22 cellular contexts compared by ENCODE assay signal in the genomic region with DNA sequence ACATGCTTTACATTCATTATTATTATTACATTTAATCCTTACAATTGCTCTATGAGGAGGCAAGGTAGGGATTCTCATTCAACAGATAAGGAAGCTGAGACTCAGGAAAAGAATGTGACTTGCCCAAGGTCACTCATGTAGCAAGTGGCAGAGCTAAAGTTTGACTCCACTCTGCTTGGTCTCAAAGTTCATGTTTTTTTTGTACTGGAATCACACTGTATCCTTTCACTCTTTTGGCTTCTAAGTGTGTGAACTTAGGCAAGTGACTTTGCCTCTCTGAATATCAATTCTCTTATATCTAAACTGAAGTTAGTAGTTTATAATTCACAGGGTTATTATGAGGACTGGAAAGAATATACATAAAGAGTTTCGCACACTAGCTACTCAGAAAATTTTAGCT.
A peak's percentile ranks its signal among the peaks of the same experiment; 100 is the strongest.
DNase-seq lines count a peak whose midpoint lies in the region; ATAC-seq, FAIRE-seq and TF ChIP-seq lines count a peak whose summit lies in the region.
"Had no signal": no experiment of that assay in that cellular context is flagged by ENCODE, and none has a peak within 500 bp of the region (broad histone marks: within the 10 kb centered on the region; RNA-seq: fewer than 3 reads in every experiment).

No MANE protein-coding gene starts in this region.

- TF ChIP-seq POLR2A in testis (IDR thresholded peaks at IDR 0.05), result no peak

- peaks cover 0 to 2% (median 0%) of the 10 kb centered on the region in 4 donors for H3K9me3 ChIP-seq in liver (ENCODE audit: control insufficient read depth in 4 of 4, low read length in 3 of 4)
- no peaks in the 10 kb centered on the region for H3K9me3 ChIP-seq in testis
- H3K9me3 ChIP-seq: A549, Caco-2 had no signal

- H3K4me3 ChIP-seq in liver (ENCODE audit: low read depth in 1 of 3, low read length in 3 of 3) (no peak overlapping the region), testis (no peak overlapping the region)
- H3K4me3 ChIP-seq: A549; BLaER1 treated with 17β-estradiol and CSF1 and Interleukin-3, amounts not matched to agents 10 nM and 100 nM had no signal

- TF ChIP-seq CTCF in liver (IDR thresholded peaks at IDR 0.05; ENCODE audit: low read depth, low read length, missing input control) (no peak), testis (IDR thresholded peaks at IDR 0.05) (no peak)

- WGBS in liver, result 58% methylated on average over 1 of the region's 1 CpG
- WGBS in testis, 2 donors, result 68 to 70% methylated on average over 1 of the region's 1 CpG

- DNase-seq in left lobe of liver (ENCODE audit: low spot score) (no peak), testis (peak; percentile 16), head of caudate nucleus (no peak)
- DNase-seq: AML-193; Caco-2; Calu3; CD4-positive, alpha-beta T cell; CD8-positive, alpha-beta T cell; DMS79 treated with DMSO at 0.1 percent for 48 hours; GF-D8 had no signal

- intact Hi-C loops in testis (cut with DNase I; ENCODE audit: low total_unique reads), result no loop called here
- intact Hi-C loops in head of caudate nucleus (cut with DNase I), result no loop called here

- TF ChIP-seq RAD21 in liver (IDR thresholded peaks at IDR 0.05), result peak in 1 of 2 donors; percentile 26

- no peaks in the 10 kb centered on the region for H3K27me3 ChIP-seq in liver (ENCODE audit: control insufficient read depth in 4 of 4, insufficient read depth in 4 of 4, low read length in 3 of 4)
- no peaks in the 10 kb centered on the region for H3K27me3 ChIP-seq in testis

- FAIRE-seq in colon (lab: Jason Lieb, UNC), result peak; percentile 96
- FAIRE-seq: D721Med, G401.6, GM12891, GM19239 had no signal

- H3K36me3 ChIP-seq in liver (ENCODE audit: control insufficient read depth in 4 of 4, insufficient read depth in 3 of 4, low read depth in 1 of 4, low read length in 3 of 4), result no peaks in the 10 kb centered on the region
- H3K36me3 ChIP-seq in testis (ENCODE audit: low read depth, missing control alignments), result no peaks in the 10 kb centered on the region
- H3K36me3 ChIP-seq: BLaER1 treated with 17β-estradiol and CSF1 and Interleukin-3, amounts not matched to agents 10 nM and 100 nM had no signal

- ATAC-seq in left lobe of liver, result peak; percentile 82
- no peak for ATAC-seq in HG03354 (IDR thresholded peaks at IDR 0.05; ENCODE audit: poor library complexity, severe bottlenecking, unreplicated experiment)
- no peak for ATAC-seq in GM21723 (IDR thresholded peaks at IDR 0.05; ENCODE audit: unreplicated experiment)
- ATAC-seq: A549; CD8-positive, alpha-beta T cell had no signal

- peaks cover 0 to 14% (median 2%) of the 10 kb centered on the region in 4 donors for H3K4me1 ChIP-seq in liver (ENCODE audit: control insufficient read depth in 4 of 4, insufficient read depth in 4 of 4, low read length in 3 of 4)
- no peaks in the 10 kb centered on the region for H3K4me1 ChIP-seq in testis
- H3K4me1 ChIP-seq: A549; BLaER1 treated with 17β-estradiol and CSF1 and Interleukin-3, amounts not matched to agents 10 nM and 100 nM; Caco-2 had no signal

- H3K9ac ChIP-seq in liver (ENCODE audit: low read depth in 1 of 2, low read length in 2 of 2), result no peak overlapping the region
- H3K9ac ChIP-seq: BLaER1 treated with 17β-estradiol and CSF1 and Interleukin-3, amounts not matched to agents 10 nM and 100 nM had no signal

- no peak overlapping the region for H3K27ac ChIP-seq in liver (ENCODE audit: low read depth in 1 of 2, low read length in 2 of 2)
- no peak overlapping the region for H3K27ac ChIP-seq in testis
- H3K27ac ChIP-seq: 22Rv1; A549; BLaER1 treated with 17β-estradiol and CSF1 and Interleukin-3, amounts not matched to agents 10 nM and 100 nM; C4-2B had no signal

TF ChIP-seq in liver, 16 proteins besides CTCF, POLR2A, EP300 and RAD21:
- no peak for TF ChIP-seq TAF1 (conservative IDR thresholded peaks at IDR 0.05)
- TF ChIP-seq FOXA2 (IDR thresholded peaks at IDR 0.05), result peak; percentile 3
- TF ChIP-seq EGR1 (IDR thresholded peaks at IDR 0.05; ENCODE audit: low read depth in 2 of 2), result no peak
- no peak for TF ChIP-seq YY1 (IDR thresholded peaks at IDR 0.05)
- TF ChIP-seq FOXA1 (IDR thresholded peaks at IDR 0.05), result no peak
- TF ChIP-seq GABPA (IDR thresholded peaks at IDR 0.05 in 1 of 2, conservative IDR thresholded peaks at IDR 0.05 in 1 of 2), result no peak
- TF ChIP-seq REST (IDR thresholded peaks at IDR 0.05), result no peak
- no peak for TF ChIP-seq NR2F2 (IDR thresholded peaks at IDR 0.05)
- peak; percentile 55 for TF ChIP-seq SP1 (IDR thresholded peaks at IDR 0.05)
- TF ChIP-seq HNF4G (IDR thresholded peaks at IDR 0.05), result peak; percentile 23
- peak; percentile 61 to 62 for TF ChIP-seq RXRA (IDR thresholded peaks at IDR 0.05)
- TF ChIP-seq HNF4A (conservative IDR thresholded peaks at IDR 0.05), result peak; percentile 82 to 88
- peak; percentile 39 for TF ChIP-seq MAX (IDR thresholded peaks at IDR 0.05)
